In the genomic region with DNA sequence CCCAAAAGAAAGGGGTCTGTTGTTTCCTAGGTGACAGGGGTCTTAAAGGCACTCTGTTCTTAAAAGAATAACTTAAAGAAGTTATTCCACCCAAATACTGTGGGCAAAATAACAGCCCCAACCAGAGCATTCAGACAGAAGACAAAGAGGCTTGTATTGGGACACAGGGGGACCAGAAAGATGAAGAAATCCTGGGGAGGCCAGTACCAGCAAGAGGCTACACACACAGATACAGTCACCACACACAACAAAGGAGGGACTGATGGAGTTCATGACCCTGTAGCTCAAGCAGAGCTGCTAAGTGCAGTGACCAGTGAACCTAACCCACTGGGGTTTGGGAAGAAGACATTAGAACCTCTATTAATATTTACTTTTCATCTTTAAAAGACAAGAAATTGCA, we compare ENCODE assay signal across 14 cellular contexts. TPM values are rescaled to one million over a fixed set of nuclear protein-coding genes. Genes with fewer than 3 reads are reported as not detected.
DNase-seq lines count a peak whose midpoint lies in the region; TF ChIP-seq lines count a peak whose summit lies in the region.
"Had no signal": no experiment of that assay in that cellular context is flagged by ENCODE, and none has a peak within 500 bp of the region (broad histone marks: within the 10 kb centered on the region; RNA-seq: fewer than 3 reads in every experiment).

No MANE protein-coding gene starts in this region.

- no peaks in the 10 kb centered on the region for H3K9me3 Mint-ChIP-seq in endodermal cell
- H3K9me3 Mint-ChIP-seq: CD4-positive, alpha-beta memory T cell had no signal

- peaks cover 27% of the 10 kb centered on the region for H3K36me3 ChIP-seq in endodermal cell (ENCODE audit: control insufficient read depth, insufficient read depth, low read length)
- H3K36me3 ChIP-seq in esophagus muscularis mucosa = peaks cover 0 to 6% (median 0%) of the 10 kb centered on the region in 4 donors
- H3K36me3 ChIP-seq: HAP-1 had no signal

- no peaks in the 10 kb centered on the region for H3K27me3 ChIP-seq in endodermal cell (ENCODE audit: control insufficient read depth, insufficient read depth, low read length, poor library complexity, severe bottlenecking)
- no peaks in the 10 kb centered on the region for H3K27me3 ChIP-seq in esophagus muscularis mucosa

- TF ChIP-seq CTCF in endodermal cell (conservative IDR thresholded peaks at IDR 0.05) (no peak), esophagus muscularis mucosa (IDR thresholded peaks at IDR 0.05) (no peak)

- no peak for DNase-seq in endodermal cell
- DNase-seq in medulla oblongata (ENCODE audit: extremely low spot score) = peak; percentile 56
- peak; percentile 60 for DNase-seq in pons (ENCODE audit: low spot score)
- DNase-seq in NCI-H128 (lab: John Stamatoyannopoulos, UW; ENCODE audit: unreplicated experiment) = no peak
- no peak for DNase-seq in esophagus muscularis mucosa (ENCODE audit: extremely low spot score)
- DNase-seq in NOMO-1 (lab: John Stamatoyannopoulos, UW; ENCODE audit: unreplicated experiment in 2 of 2) = no peak
- DNase-seq in T-helper 1 cell = no peak
- DNase-seq: C1 segment of cervical spinal cord; Caco-2; CD4-positive, alpha-beta memory T cell; DMS153; DND-41; GOT3 had no signal

- H3K4me1 Mint-ChIP-seq in endodermal cell = no peaks in the 10 kb centered on the region

- H3K27ac ChIP-seq in endodermal cell (ENCODE audit: low read depth, low read length) (peak overlapping the region; percentile 17), esophagus muscularis mucosa (replicated peaks in 1 of 4) (no peak overlapping the region)

- no peak overlapping the region for H3K4me3 ChIP-seq in endodermal cell (ENCODE audit: low read length)
- no peak overlapping the region for H3K4me3 ChIP-seq in esophagus muscularis mucosa
- H3K4me3 ChIP-seq: HAP-1 had no signal

- TF ChIP-seq EP300 in esophagus muscularis mucosa (IDR thresholded peaks at IDR 0.05) = no peak

- intact Hi-C loops in esophagus muscularis mucosa (cut with DNase I) = no loop called here

- no peaks in the 10 kb centered on the region for H3K4me1 ChIP-seq in endodermal cell (ENCODE audit: control insufficient read depth, insufficient read depth, low read length)
- no peaks in the 10 kb centered on the region for H3K4me1 ChIP-seq in esophagus muscularis mucosa
- H3K4me1 ChIP-seq: Caco-2, HAP-1 had no signal

- no peak for TF ChIP-seq POLR2A in esophagus muscularis mucosa (IDR thresholded peaks at IDR 0.05; ENCODE audit: low read depth)

- no peaks in the 10 kb centered on the region for H3K27me3 Mint-ChIP-seq in endodermal cell (ENCODE audit: insufficient read depth)
- H3K27me3 Mint-ChIP-seq: CD4-positive, alpha-beta memory T cell had no signal

- H3K9me3 ChIP-seq in endodermal cell (ENCODE audit: control insufficient read depth, low read length) (no peaks in the 10 kb centered on the region), esophagus muscularis mucosa (no peaks in the 10 kb centered on the region)
- H3K9me3 ChIP-seq: Caco-2, HAP-1 had no signal

- no peak overlapping the region for H3K27ac Mint-ChIP-seq in endodermal cell

- H3K9ac ChIP-seq in endodermal cell (ENCODE audit: extremely low read depth, low read length, poor library complexity, severe bottlenecking) = no peak overlapping the region

- H3K4me3 Mint-ChIP-seq in endodermal cell = no peak overlapping the region
- H3K4me3 Mint-ChIP-seq: CD4-positive, alpha-beta memory T cell had no signal

- peaks cover 42% of the 10 kb centered on the region for H3K36me3 Mint-ChIP-seq in endodermal cell (ENCODE audit: low read depth)

RNA-seq across cellular contexts. Expression of a gene that starts 59.0 kb away (rescaled TPM):
- total RNA-seq in endodermal cell (10 to 100 TPM; 28.2 to 33.6 TPM), esophagus muscularis mucosa (10 to 100 TPM in 2 of 4 donors, 1 to 10 TPM in 2; 8.8 to 21.2 (median 13.1) TPM)
- polyA plus RNA-seq in endodermal cell (2013, experiment 1 of 2) = 21.2 TPM
- polyA plus RNA-seq in endodermal cell (2013, experiment 2 of 2) = 19.2 TPM

Comparison
In these comparisons a context has a peak if more than half of its experiments do, and no peak if none do; other contexts are left out.
1. DNase-seq: peak in medulla oblongata (single experiment) and pons (single experiment); none in endodermal cell (single experiment), NCI-H128 (single experiment), esophagus muscularis mucosa (single experiment), NOMO-1 (0 of 2) and T-helper 1 cell (0 of 5).